Comparison of ENCODE assay signal across 16 cellular contexts in genomic region chr10:9858816-9859215, GRCh38.
"Had no signal": no experiment of that assay in that cellular context is flagged by ENCODE, and none has a peak within 500 bp of the region (broad histone marks: within the 10 kb centered on the region; RNA-seq: fewer than 3 reads in every experiment).

No MANE protein-coding gene starts in this region.

- H3K36me3 ChIP-seq: stomach, vagina had no signal

- DNase-seq: activated B cell treated with CpG ODN at 0.5 μM for 24 hours; activated CD4-positive, alpha-beta memory T cell treated with anti-CD3 and anti-CD28 coated beads for 36 hours; activated CD4-positive, alpha-beta T cell treated with anti-CD3 and anti-CD28 coated beads for 4 hours; activated T-cell treated with anti-CD3 and anti-CD28 coated beads for 4 hours; cortex of kidney; left ventricle myocardium superior; naive B cell; right cardiac atrium; small intestine; stimulated activated CD4-positive, alpha-beta T cell treated with anti-CD3 and anti-CD28 coated beads, Interleukin-4, amount 100 ng/mL, for 24 hours; stomach; T-helper 1 cell; T-helper 9 cell; trophoblast cell had no signal

- H3K4me3 ChIP-seq: stomach, vagina had no signal

- H3K27me3 ChIP-seq: stomach, vagina had no signal

- FAIRE-seq: frontal cortex, small intestine had no signal
